14 cellular contexts compared by ENCODE assay signal in the genomic region with DNA sequence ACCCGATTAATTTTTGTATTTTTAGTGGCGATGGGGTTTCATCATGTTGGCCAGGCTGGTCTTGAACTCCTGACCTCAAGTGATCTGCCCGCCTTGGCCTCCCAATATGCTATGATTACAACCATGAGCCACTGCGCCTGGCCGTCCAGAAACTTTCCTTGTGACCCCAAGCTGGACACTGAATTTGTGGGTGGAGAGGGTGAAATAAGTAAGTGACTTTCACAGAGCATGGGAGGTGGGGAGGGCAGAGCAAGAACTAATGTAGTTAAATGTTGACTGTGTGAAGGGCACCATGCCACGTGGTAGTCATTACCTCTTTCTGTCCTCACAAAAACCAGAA. TPM values are rescaled to one million over a fixed set of nuclear protein-coding genes. Genes with fewer than 3 reads are reported as not detected.
A peak's percentile ranks its signal among the peaks of the same experiment; 100 is the strongest.
DNase-seq lines count a peak whose midpoint lies in the region; ATAC-seq and TF ChIP-seq lines count a peak whose summit lies in the region.
"Had no signal": no experiment of that assay in that cellular context is flagged by ENCODE, and none has a peak within 500 bp of the region (broad histone marks: within the 10 kb centered on the region; RNA-seq: fewer than 3 reads in every experiment).

No MANE protein-coding gene starts in this region.

- H3K36me3 Mint-ChIP-seq in CD4-positive, CD25-positive, alpha-beta regulatory T cell, result no peaks in the 10 kb centered on the region
- peaks cover 20% of the 10 kb centered on the region for H3K36me3 Mint-ChIP-seq in activated T-helper 17 cell treated with anti-CD3 and anti-CD28 coated beads, Interleukin-2, amount 50 U/mL, for 72 hours (ENCODE audit: low read depth)
- H3K36me3 Mint-ChIP-seq in naive thymus-derived CD4-positive, alpha-beta T cell, result peaks cover 0 to 7% (median 0%) of the 10 kb centered on the region in 5 donors

- POLR2A ChIA-PET in A673 (lab: Charles Lee; ENCODE audit: low non-redundant PET), result no interaction called here
- POLR2A ChIA-PET in naive thymus-derived CD4-positive, alpha-beta T cell (lab: Charles Lee), result interaction anchor here (1.5 to 3.5 kb wide), 2 partner anchors 14 to 19 kb away, joined by 3 to 24 read pairs; a partner anchor contains a TSS

- ATAC-seq in CD4-positive, CD25-positive, alpha-beta regulatory T cell (ENCODE audit: low read depth in 2 of 2), result no peak
- ATAC-seq in activated T-helper 17 cell treated with anti-CD3 and anti-CD28 coated beads, Interleukin-2, amount 50 U/mL, for 72 hours (replicated peaks), result no peak
- ATAC-seq in naive thymus-derived CD4-positive, alpha-beta T cell, result no peak

- CTCF ChIA-PET in A673 (lab: Charles Lee), result no interaction called here
- CTCF ChIA-PET in naive thymus-derived CD4-positive, alpha-beta T cell (lab: Charles Lee), result interaction anchor here (0.7 to 2.9 kb wide), 2 partner anchors 19 to 797 kb away, joined by 3 to 14 read pairs; a partner anchor contains a TSS

- no TSS peak for BruUV-seq in A673 (replicated peaks; lab: Mats Ljungman, UMichigan)

- H3K9me3 ChIP-seq in A673 (ENCODE audit: low read depth, low read length, poor library complexity, severe bottlenecking), result no peaks in the 10 kb centered on the region
- H3K9me3 ChIP-seq in CD4-positive, CD25-positive, alpha-beta regulatory T cell (ENCODE audit: control insufficient read depth in 2 of 2, low read length in 2 of 2), result no peaks in the 10 kb centered on the region
- no peaks in the 10 kb centered on the region for H3K9me3 ChIP-seq in naive thymus-derived CD4-positive, alpha-beta T cell (ENCODE audit: control insufficient read depth in 2 of 3, low read length in 3 of 3)

- peaks cover 12 to 57% (median 36%) of the 10 kb centered on the region in 4 donors for H3K4me1 Mint-ChIP-seq in CD4-positive, CD25-positive, alpha-beta regulatory T cell
- H3K4me1 Mint-ChIP-seq in activated T-helper 17 cell treated with anti-CD3 and anti-CD28 coated beads, Interleukin-2, amount 50 U/mL, for 72 hours, result peaks cover 19% of the 10 kb centered on the region
- peaks cover 25 to 55% (median 41%) of the 10 kb centered on the region in 7 donors for H3K4me1 Mint-ChIP-seq in naive thymus-derived CD4-positive, alpha-beta T cell

- H3K27ac ChIP-seq in A673 (ENCODE audit: low read depth, low read length, poor library complexity, severe bottlenecking), result peak overlapping the region; percentile 76
- no peak overlapping the region for H3K27ac ChIP-seq in CD4-positive, CD25-positive, alpha-beta regulatory T cell (ENCODE audit: insufficient read depth, low read length, poor library complexity, severe bottlenecking)
- H3K27ac ChIP-seq in naive thymus-derived CD4-positive, alpha-beta T cell (ENCODE audit: low read depth, low read length), result no peak overlapping the region
- H3K27ac ChIP-seq: VCaP had no signal

- peak overlapping the region in 2 of 4 donors; percentile 57 to 58 for H3K4me3 Mint-ChIP-seq in CD4-positive, CD25-positive, alpha-beta regulatory T cell
- peak overlapping the region; percentile 58 for H3K4me3 Mint-ChIP-seq in activated T-helper 17 cell treated with anti-CD3 and anti-CD28 coated beads, Interleukin-2, amount 50 U/mL, for 72 hours
- no peak overlapping the region for H3K4me3 Mint-ChIP-seq in naive thymus-derived CD4-positive, alpha-beta T cell

- no peaks in the 10 kb centered on the region for H3K9me3 Mint-ChIP-seq in CD4-positive, CD25-positive, alpha-beta regulatory T cell
- H3K9me3 Mint-ChIP-seq in activated T-helper 17 cell treated with anti-CD3 and anti-CD28 coated beads, Interleukin-2, amount 50 U/mL, for 72 hours, result no peaks in the 10 kb centered on the region
- no peaks in the 10 kb centered on the region for H3K9me3 Mint-ChIP-seq in naive thymus-derived CD4-positive, alpha-beta T cell

- no peaks in the 10 kb centered on the region for H3K27me3 Mint-ChIP-seq in CD4-positive, CD25-positive, alpha-beta regulatory T cell
- no peaks in the 10 kb centered on the region for H3K27me3 Mint-ChIP-seq in activated T-helper 17 cell treated with anti-CD3 and anti-CD28 coated beads, Interleukin-2, amount 50 U/mL, for 72 hours
- no peaks in the 10 kb centered on the region for H3K27me3 Mint-ChIP-seq in naive thymus-derived CD4-positive, alpha-beta T cell

- H3K27ac Mint-ChIP-seq in CD4-positive, CD25-positive, alpha-beta regulatory T cell, result peak overlapping the region; percentile 49 to 87 (median 79)
- peak overlapping the region; percentile 93 for H3K27ac Mint-ChIP-seq in activated T-helper 17 cell treated with anti-CD3 and anti-CD28 coated beads, Interleukin-2, amount 50 U/mL, for 72 hours
- H3K27ac Mint-ChIP-seq in naive thymus-derived CD4-positive, alpha-beta T cell, result peak overlapping the region in 6 of 9 donors; percentile 8 to 98 (median 83)

- TF ChIP-seq CTCF in A673 (conservative IDR thresholded peaks at IDR 0.05; ENCODE audit: low read depth, low read length), result no peak

- DNase-seq in A673 (ENCODE audit: low spot score), result no peak
- no peak for DNase-seq in CD4-positive, CD25-positive, alpha-beta regulatory T cell
- DNase-seq in naive thymus-derived CD4-positive, alpha-beta T cell, result no peak
- DNase-seq in stimulated activated CD4-positive, alpha-beta T cell treated with anti-CD3 and anti-CD28 coated beads, Interleukin-4, amount 100 ng/mL, for 24 hours, result no peak
- no peak for DNase-seq in NCI-H187 treated with DMSO at 0.1 percent for 48 hours (lab: John Stamatoyannopoulos, UW)
- DNase-seq in germinal center (ENCODE audit: low spot score), result no peak
- DNase-seq in NCI-H774 (lab: John Stamatoyannopoulos, UW), result no peak
- DNase-seq: NCI-H2107 had no signal

- no peak overlapping the region for H3K4me3 ChIP-seq in A673 (ENCODE audit: low read depth, low read length, poor library complexity, severe bottlenecking)
- H3K4me3 ChIP-seq in CD4-positive, CD25-positive, alpha-beta regulatory T cell (ENCODE audit: low read depth, low read length), result no peak overlapping the region
- H3K4me3 ChIP-seq in naive thymus-derived CD4-positive, alpha-beta T cell (ENCODE audit: low read length), result no peak overlapping the region
- H3K4me3 ChIP-seq: skin epidermis had no signal

- intact Hi-C loops in A673 (cut with micrococcal nuclease; ENCODE audit: unreplicated experiment), result loop anchor here (10.0 kb wide), 1 partner anchor 315 kb away; a partner anchor contains a TSS
- intact Hi-C loops in naive thymus-derived CD4-positive, alpha-beta T cell (cut with micrococcal nuclease), result loop anchor here (5.0 to 10.0 kb wide), 4 partner anchors 413 to 1875 kb away; a partner anchor contains a TSS

- peaks cover 32% of the 10 kb centered on the region for H3K4me1 ChIP-seq in A673 (ENCODE audit: insufficient read depth, low read length, poor library complexity, severe bottlenecking)
- H3K4me1 ChIP-seq in CD4-positive, CD25-positive, alpha-beta regulatory T cell (ENCODE audit: control insufficient read depth, insufficient read depth, low read length, poor library complexity, severe bottlenecking), result peaks cover 30% of the 10 kb centered on the region
- H3K4me1 ChIP-seq in naive thymus-derived CD4-positive, alpha-beta T cell (ENCODE audit: control insufficient read depth in 2 of 2, insufficient read depth in 2 of 2, low read length in 2 of 2), result peaks cover 10 to 14% of the 10 kb centered on the region in 2 donors

- no peaks in the 10 kb centered on the region for H3K27me3 ChIP-seq in A673 (replicated peaks; ENCODE audit: insufficient read depth, low read depth, low read length, poor library complexity)
- H3K27me3 ChIP-seq in CD4-positive, CD25-positive, alpha-beta regulatory T cell (ENCODE audit: control insufficient read depth, insufficient read depth, low read length), result no peaks in the 10 kb centered on the region
- H3K27me3 ChIP-seq in naive thymus-derived CD4-positive, alpha-beta T cell (ENCODE audit: control insufficient read depth in 2 of 2, insufficient read depth in 2 of 2, low read length in 2 of 2), result no peaks in the 10 kb centered on the region

- peaks cover 7% of the 10 kb centered on the region for H3K36me3 ChIP-seq in A673 (ENCODE audit: insufficient read depth, low read length, poor library complexity, severe bottlenecking)
- H3K36me3 ChIP-seq in CD4-positive, CD25-positive, alpha-beta regulatory T cell (ENCODE audit: control insufficient read depth, insufficient read depth, low read length), result no peaks in the 10 kb centered on the region
- no peaks in the 10 kb centered on the region for H3K36me3 ChIP-seq in naive thymus-derived CD4-positive, alpha-beta T cell (ENCODE audit: control insufficient read depth in 2 of 3, insufficient read depth in 3 of 3, low read length in 3 of 3)

RNA-seq across cellular contexts. Expression of a gene that starts 2.7 kb away (rescaled TPM):
- 109 and 113 TPM in 2 replicates for total RNA-seq in A673 (2021)
- 12.3 TPM for total RNA-seq in CD4-positive, CD25-positive, alpha-beta regulatory T cell
- 10 to 100 TPM; 21.0 to 31.1 (median 24.9) TPM for polyA plus RNA-seq in CD4-positive, CD25-positive, alpha-beta regulatory T cell
- 10 to 100 TPM; 41.1 to 60.8 TPM for total RNA-seq in activated T-helper 17 cell treated with anti-CD3 and anti-CD28 coated beads, Interleukin-2, amount 50 U/mL, for 72 hours
- total RNA-seq in naive thymus-derived CD4-positive, alpha-beta T cell, result 10 to 100 TPM in 3 of 5 experiments, 1 to 10 TPM in 2; 8.2 to 42.8 (median 15.7) TPM
- 10 to 100 TPM; 17.4 to 26.0 TPM for polyA plus RNA-seq in naive thymus-derived CD4-positive, alpha-beta T cell

RNA-seq across cellular contexts. Expression of a gene that starts 4.5 kb away (rescaled TPM):
- 89.5 and 106 TPM in 2 replicates for total RNA-seq in A673 (2021)
- total RNA-seq in CD4-positive, CD25-positive, alpha-beta regulatory T cell, result 4.6 TPM
- 10 to 100 TPM; 11.2 to 20.8 (median 13.3) TPM for polyA plus RNA-seq in CD4-positive, CD25-positive, alpha-beta regulatory T cell
- total RNA-seq in activated T-helper 17 cell treated with anti-CD3 and anti-CD28 coated beads, Interleukin-2, amount 50 U/mL, for 72 hours, result 10 to 100 TPM in 1 of 2 donors, 1 to 10 TPM in 1; 8.6 to 15.5 TPM
- total RNA-seq in naive thymus-derived CD4-positive, alpha-beta T cell, result 10 to 100 TPM in 2 of 5 experiments, 1 to 10 TPM in 3; 2.9 to 19.0 (median 8.6) TPM
- polyA plus RNA-seq in naive thymus-derived CD4-positive, alpha-beta T cell, result 1 to 10 TPM; 5.1 to 8.8 TPM

RNA-seq across cellular contexts. Expression of a gene that starts 20.0 kb away (rescaled TPM):
- total RNA-seq in A673 (2021), result 184 and 194 TPM in 2 replicates
- total RNA-seq in CD4-positive, CD25-positive, alpha-beta regulatory T cell, result 47.6 TPM
- 100 to 1,000 TPM in 3 of 4 donors, 10 to 100 TPM in 1; 90.6 to 118 (median 105) TPM for polyA plus RNA-seq in CD4-positive, CD25-positive, alpha-beta regulatory T cell
- total RNA-seq in activated T-helper 17 cell treated with anti-CD3 and anti-CD28 coated beads, Interleukin-2, amount 50 U/mL, for 72 hours, result 100 to 1,000 TPM in 1 of 2 donors, 10 to 100 TPM in 1; 77.5 to 129 TPM
- 10 to 100 TPM; 43.2 to 90.4 (median 77.6) TPM for total RNA-seq in naive thymus-derived CD4-positive, alpha-beta T cell
- 100 to 1,000 TPM; 116 to 118 TPM for polyA plus RNA-seq in naive thymus-derived CD4-positive, alpha-beta T cell

RNA-seq across cellular contexts. Expression of a gene that starts 36.8 kb away (rescaled TPM):
- total RNA-seq in A673 (2021), result 83.3 and 92.9 TPM in 2 replicates
- 1.7 TPM for total RNA-seq in CD4-positive, CD25-positive, alpha-beta regulatory T cell
- polyA plus RNA-seq in CD4-positive, CD25-positive, alpha-beta regulatory T cell, result under 1 TPM; 0.11 to 0.49 (median 0.32) TPM
- under 1 TPM; 0.11 TPM for total RNA-seq in activated T-helper 17 cell treated with anti-CD3 and anti-CD28 coated beads, Interleukin-2, amount 50 U/mL, for 72 hours
- total RNA-seq in naive thymus-derived CD4-positive, alpha-beta T cell, result under 1 TPM in 2 of 5 experiments, not detected in 3; 0.17 to 0.19 TPM
- not detected for polyA plus RNA-seq in naive thymus-derived CD4-positive, alpha-beta T cell
- total RNA-seq: cardiac septum, epithelial cell of proximal tubule, subcutaneous adipose tissue had no signal
